Comparison of ENCODE assay signal across 1 cellular context in genomic region chr4:159368320-159368719, GRCh38.
TF ChIP-seq lines count a peak whose summit lies in the region.

No MANE protein-coding gene starts in this region.

TF ChIP-seq in WTC11, 78 proteins besides CTCF, POLR2A, EP300 and RAD21 (continued from another document):
- no peak for TF ChIP-seq USF1 (CRISPR knock-in tag; IDR thresholded peaks at IDR 0.05)
- TF ChIP-seq USF2 (CRISPR knock-in tag; IDR thresholded peaks at IDR 0.05) = no peak
- no peak for TF ChIP-seq NR3C1 (CRISPR knock-in tag; conservative IDR thresholded peaks at IDR 0.05; ENCODE audit: low read depth)
- no peak for TF ChIP-seq ATF6 (CRISPR knock-in tag; IDR thresholded peaks at IDR 0.05)
